In the genomic region with DNA sequence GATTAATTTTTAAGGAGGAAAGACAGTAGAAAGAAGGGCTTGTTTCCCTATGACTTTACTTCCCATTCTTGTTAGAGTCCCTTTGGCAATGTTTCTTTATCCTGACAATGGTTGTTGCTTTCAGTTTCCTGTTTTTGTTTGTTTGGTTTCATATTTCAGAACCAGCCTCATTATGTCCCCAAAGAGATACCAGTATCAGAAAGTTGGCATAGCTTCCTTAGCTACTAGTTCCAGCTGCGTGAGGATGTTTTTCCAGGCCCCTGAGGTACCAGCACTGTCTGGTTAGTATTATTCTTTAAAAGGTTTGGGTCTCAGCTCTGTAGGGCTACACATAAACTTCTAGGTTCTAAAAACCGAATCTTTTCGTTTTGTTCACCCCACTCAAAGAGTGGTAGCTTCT, we compare ENCODE assay signal across 17 cellular contexts.
"Had no signal": no experiment of that assay in that cellular context is flagged by ENCODE, and none has a peak within 500 bp of the region (broad histone marks: within the 10 kb centered on the region; RNA-seq: fewer than 3 reads in every experiment).

No MANE protein-coding gene starts in this region.

- H3K4me1 ChIP-seq: SJSA1 had no signal

- DNase-seq: KBM-7, NCI-H1092, NCI-H1105 treated with DMSO at 0.1 percent for 48 hours, NCI-H1417 treated with DMSO at 0.1 percent for 48 hours, NCI-H146, NCI-H187, NCI-H2029, NCI-H2081 treated with DMSO at 0.1 percent for 48 hours, NCI-H2227 treated with DMSO at 0.1 percent for 48 hours, NCI-H524, NCI-H526 treated with DMSO at 0.1 percent for 48 hours, NCI-H748 treated with DMSO at 0.1 percent for 48 hours, Right ventricle myocardium superior, RPMI8226, SIG-M5 had no signal

- H3K27me3 ChIP-seq: SJSA1 had no signal

- H3K9me3 ChIP-seq: SJSA1 had no signal

- H3K4me3 ChIP-seq: SJSA1, SK-N-MC had no signal

- H3K36me3 ChIP-seq: SJSA1 had no signal

- H3K27ac ChIP-seq: SJSA1, SK-N-MC had no signal
